8 cellular contexts compared by ENCODE assay signal in genomic region chr6:26235240-26235730, GRCh38.
DNase-seq lines count a peak whose midpoint lies in the region; ATAC-seq and TF ChIP-seq lines count a peak whose summit lies in the region.

No MANE protein-coding gene starts in this region.

- H3K27ac ChIP-seq in 22Rv1, result peak overlapping the region; percentile 25; the same call in 1 of the 2 replicates
- H3K27ac ChIP-seq in lower lobe of right lung, result peak overlapping the region; percentile 90

- DNase-seq in HFFc6 (no peak), amniotic epithelial cell (ENCODE audit: low read depth) (peak; percentile 34), lower lobe of right lung (no peak), GOT3 (lab: John Stamatoyannopoulos, UW) (no peak), NCI-H1930 (lab: John Stamatoyannopoulos, UW) (no peak)
- no peak for DNase-seq in effector CD4-positive, alpha-beta T cell

- H3K36me3 Mint-ChIP-seq in HFFc6 (ENCODE audit: low read depth), result no peaks in the 10 kb centered on the region

- intact Hi-C loops in lower lobe of right lung (cut with DNase I), result no loop called here

- peaks cover 3% of the 10 kb centered on the region; the same call in 1 of the 2 replicates for H3K9me3 Mint-ChIP-seq in HFFc6

- H3K36me3 ChIP-seq in lower lobe of right lung, result no peaks in the 10 kb centered on the region

- H3K27me3 Mint-ChIP-seq in HFFc6 (ENCODE audit: insufficient read depth), result peaks cover 16% of the 10 kb centered on the region

- peaks cover 42% of the 10 kb centered on the region for H3K4me1 Mint-ChIP-seq in HFFc6 (ENCODE audit: low read depth)

- ATAC-seq in lower lobe of right lung, result no peak
- ATAC-seq in GM19463 (IDR thresholded peaks at IDR 0.05; ENCODE audit: unreplicated experiment), result no peak

- no peaks in the 10 kb centered on the region for H3K9me3 ChIP-seq in lower lobe of right lung

- peak overlapping the region; percentile 84 for H3K27ac Mint-ChIP-seq in HFFc6

- TF ChIP-seq CTCF in 22Rv1 (IDR thresholded peaks at IDR 0.05) (no peak), HFFc6 (IDR thresholded peaks at IDR 0.05) (no peak), lower lobe of right lung (IDR thresholded peaks at IDR 0.05) (no peak)

- H3K27me3 ChIP-seq in lower lobe of right lung (ENCODE audit: low read depth), result peaks cover 60% of the 10 kb centered on the region

- peak overlapping the region; percentile 53 for H3K4me3 ChIP-seq in lower lobe of right lung

- peak overlapping the region; percentile 86 for H3K4me3 Mint-ChIP-seq in HFFc6

- peaks cover 19% of the 10 kb centered on the region for H3K4me1 ChIP-seq in lower lobe of right lung
